Comparison of ENCODE assay signal across 23 cellular contexts in the genomic region with DNA sequence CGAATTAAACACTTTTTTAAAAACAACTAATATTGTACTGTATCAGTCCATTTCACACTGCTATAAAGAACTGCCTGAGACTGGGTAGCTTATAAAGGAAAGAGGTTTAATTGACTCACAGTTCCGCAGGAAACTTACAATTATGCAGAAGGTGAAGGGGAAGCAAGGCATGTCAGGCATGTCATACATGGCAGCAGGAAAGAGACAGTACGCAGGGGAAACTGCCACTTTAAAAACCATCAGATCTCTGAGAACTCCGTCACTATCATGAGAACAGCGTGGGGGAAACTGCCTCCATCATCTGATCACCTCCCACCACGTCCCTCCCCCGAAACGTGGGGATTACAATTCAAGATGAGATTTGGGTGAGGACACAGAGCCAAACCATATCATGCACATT.
DNase-seq lines count a peak whose midpoint lies in the region; TF ChIP-seq lines count a peak whose summit lies in the region.
"Had no signal": no experiment of that assay in that cellular context is flagged by ENCODE, and none has a peak within 500 bp of the region (broad histone marks: within the 10 kb centered on the region; RNA-seq: fewer than 3 reads in every experiment).

No MANE protein-coding gene starts in this region.

- no peaks in the 10 kb centered on the region for H3K79me1 ChIP-seq in neuronal stem cell (ENCODE audit: low read depth, low read length)

- H3K18ac ChIP-seq in neuronal stem cell (ENCODE audit: low read length) = peak overlapping the region; percentile 18

- no peak overlapping the region for H4K91ac ChIP-seq in neuronal stem cell (ENCODE audit: low read depth, low read length, poor library complexity)

- no peaks in the 10 kb centered on the region for H3K79me2 ChIP-seq in Loucy (ENCODE audit: insufficient read depth, low read length)

- no peak overlapping the region for H3K9ac ChIP-seq in BLaER1 treated with 17β-estradiol and CSF1 and Interleukin-3, amounts not matched to agents 10 nM and 100 nM
- H3K9ac ChIP-seq in Loucy (ENCODE audit: low read depth, low read length, poor library complexity, severe bottlenecking) (peak overlapping the region; percentile 49), neuronal stem cell (ENCODE audit: low read depth, low read length, poor library complexity) (no peak overlapping the region)

- H2BK120ac ChIP-seq in neuronal stem cell (ENCODE audit: low read depth, low read length) = no peak overlapping the region

- H3K27ac ChIP-seq in BLaER1 treated with 17β-estradiol and CSF1 and Interleukin-3, amounts not matched to agents 10 nM and 100 nM = no peak overlapping the region
- no peak overlapping the region for H3K27ac ChIP-seq in neuronal stem cell (replicated peaks; ENCODE audit: low read length)
- H3K27ac ChIP-seq in dorsolateral prefrontal cortex = no peak overlapping the region
- H3K27ac ChIP-seq: colonic mucosa, epithelial cell of prostate, right lobe of liver, SJCRH30, vagina had no signal

- no peak overlapping the region for H3K23ac ChIP-seq in neuronal stem cell (ENCODE audit: low read depth, low read length, poor library complexity)

- no peaks in the 10 kb centered on the region for H3K36me3 ChIP-seq in BLaER1 treated with 17β-estradiol and CSF1 and Interleukin-3, amounts not matched to agents 10 nM and 100 nM
- H3K36me3 ChIP-seq in Loucy (ENCODE audit: insufficient read depth, low read length) (no peaks in the 10 kb centered on the region), neuronal stem cell (replicated peaks in 1 of 2; ENCODE audit: control insufficient read depth in 2 of 2, insufficient read depth in 2 of 2, low read length in 2 of 2) (no peaks in the 10 kb centered on the region)
- H3K36me3 ChIP-seq: colonic mucosa, right lobe of liver, SJCRH30, vagina had no signal

- H2BK15ac ChIP-seq in neuronal stem cell (ENCODE audit: low read length) = no peak overlapping the region

- peaks cover 0 to 13% (median 10%) of the 10 kb centered on the region in 10 experiments; a peak in 14 of 20 replicates for H3K4me1 ChIP-seq in BLaER1 treated with 17β-estradiol and CSF1 and Interleukin-3, amounts not matched to agents 10 nM and 100 nM
- H3K4me1 ChIP-seq in Loucy (ENCODE audit: insufficient read depth, low read length, poor library complexity, severe bottlenecking) = peaks cover 21% of the 10 kb centered on the region
- H3K4me1 ChIP-seq in neuronal stem cell (ENCODE audit: control insufficient read depth in 2 of 2, insufficient read depth in 1 of 2, low read depth in 1 of 2, low read length in 2 of 2) = peaks cover 2 to 12% of the 10 kb centered on the region in 2 donors
- H3K4me1 ChIP-seq: colonic mucosa, vagina had no signal

- no peak overlapping the region for H2BK5ac ChIP-seq in neuronal stem cell (ENCODE audit: low read length)

- intact Hi-C loops in dorsolateral prefrontal cortex (cut with DNase I) = no loop called here

- H3K14ac ChIP-seq in neuronal stem cell (ENCODE audit: low read length) = no peak overlapping the region

- peak overlapping the region; percentile 44 for H2AFZ ChIP-seq in Loucy (ENCODE audit: low read length)
- H2AFZ ChIP-seq in neuronal stem cell (ENCODE audit: low read length) = no peak overlapping the region

- no peak overlapping the region for H2AK5ac ChIP-seq in neuronal stem cell (ENCODE audit: low read depth, low read length)

- peak overlapping the region; percentile 7 to 58 (median 34); a peak in 17 of 22 replicates for H3K4me2 ChIP-seq in BLaER1 treated with 17β-estradiol and CSF1 and Interleukin-3, amounts not matched to agents 10 nM and 100 nM
- peak overlapping the region; percentile 60 for H3K4me2 ChIP-seq in Loucy (ENCODE audit: low read depth, low read length, poor library complexity, severe bottlenecking)
- H3K4me2 ChIP-seq in neuronal stem cell (ENCODE audit: insufficient read depth, low read length, poor library complexity, severe bottlenecking) = no peak overlapping the region

- TF ChIP-seq CTCF in Loucy (conservative IDR thresholded peaks at IDR 0.05; ENCODE audit: low read length) = no peak
- TF ChIP-seq CTCF in dorsolateral prefrontal cortex (IDR thresholded peaks at IDR 0.05 in 54 of 56, conservative IDR thresholded peaks at IDR 0.05 in 2 of 56; ENCODE audit: low read depth in 1 of 56, partially characterized antibody in 56 of 56) = no peak

- H2BK12ac ChIP-seq in neuronal stem cell (ENCODE audit: low read length) = no peak overlapping the region

- no peaks in the 10 kb centered on the region for H4K20me1 ChIP-seq in BLaER1 treated with 17β-estradiol and CSF1 and Interleukin-3, amounts not matched to agents 10 nM and 100 nM
- no peaks in the 10 kb centered on the region for H4K20me1 ChIP-seq in Loucy (ENCODE audit: insufficient read depth, low read length, poor library complexity, severe bottlenecking)

- H3F3A ChIP-seq in Loucy (ENCODE audit: low read depth) = no peaks in the 10 kb centered on the region

- no peaks in the 10 kb centered on the region for H3K9me3 ChIP-seq in BLaER1 treated with 17β-estradiol and CSF1 and Interleukin-3, amounts not matched to agents 10 nM and 100 nM (replicated peaks in 1 of 11)
- H3K9me3 ChIP-seq in Loucy (ENCODE audit: insufficient read depth, low read depth, low read length) (no peaks in the 10 kb centered on the region), neuronal stem cell (replicated peaks in 1 of 2; ENCODE audit: control insufficient read depth in 2 of 2, insufficient read depth in 1 of 2, low read depth in 1 of 2, low read length in 2 of 2) (peaks cover 0 to 5% of the 10 kb centered on the region in 2 donors)
- H3K9me3 ChIP-seq: colonic mucosa, right lobe of liver, SJCRH30, vagina had no signal

- no peaks in the 10 kb centered on the region for H3K27me3 ChIP-seq in BLaER1 treated with 17β-estradiol and CSF1 and Interleukin-3, amounts not matched to agents 10 nM and 100 nM
- H3K27me3 ChIP-seq in Loucy (ENCODE audit: insufficient read depth, low read length, poor library complexity, severe bottlenecking) = no peaks in the 10 kb centered on the region
- no peaks in the 10 kb centered on the region for H3K27me3 ChIP-seq in neuronal stem cell (ENCODE audit: control insufficient read depth in 3 of 3, insufficient read depth in 3 of 3, low read depth in 1 of 3, low read length in 3 of 3)
- no peaks in the 10 kb centered on the region for H3K27me3 ChIP-seq in dorsolateral prefrontal cortex
- H3K27me3 ChIP-seq: colonic mucosa, right lobe of liver, SJCRH30, vagina had no signal

- H3K4me3 ChIP-seq in BLaER1 treated with 17β-estradiol and CSF1 and Interleukin-3, amounts not matched to agents 10 nM and 100 nM = no peak overlapping the region
- H3K4me3 ChIP-seq in Loucy (ENCODE audit: low read length, poor library complexity, severe bottlenecking) (peak overlapping the region; percentile 54), neuronal stem cell (ENCODE audit: low read length in 2 of 2) (no peak overlapping the region), dorsolateral prefrontal cortex (peak overlapping the region in 2 of 59 donors; percentile 7 to 13)
- H3K4me3 ChIP-seq: colonic mucosa, right lobe of liver, SJCRH30, vagina had no signal

- no peaks in the 10 kb centered on the region for H3K9me2 ChIP-seq in Loucy (replicated peaks; ENCODE audit: low read depth, low read length)

- H3K4ac ChIP-seq in neuronal stem cell (ENCODE audit: low read length) = no peak overlapping the region

- no peak overlapping the region for H4K8ac ChIP-seq in neuronal stem cell (ENCODE audit: low read depth, low read length)

- WGBS in neuronal stem cell (ENCODE audit: extremely low coverage in 2 of 2, insufficient read length in 2 of 2, insufficient replicate concordance in 1 of 2), 2 donors = no CpG with 5 or more reads among the region's 8 CpGs

- DNase-seq in dermis microvascular lymphatic vessel endothelial cell (ENCODE audit: low read depth in 2 of 2) (peak; percentile 82 to 88), neuronal stem cell (ENCODE audit: low spot score) (no peak), COR-L47 (lab: John Stamatoyannopoulos, UW) (no peak), NCI-H526 (lab: John Stamatoyannopoulos, UW) (no peak), NCI-H1436 treated with DMSO at 0.1 percent for 48 hours (lab: John Stamatoyannopoulos, UW) (no peak), dorsolateral prefrontal cortex (no peak)
- DNase-seq: activated CD4-positive, alpha-beta T cell treated with anti-CD3 and anti-CD28 coated beads for 1 hour; activated CD8-positive, alpha-beta memory T cell treated with anti-CD3 and anti-CD28 coated beads, Interleukin-2, amount 50 U/mL, for 4 hours; activated naive CD4-positive, alpha-beta T cell treated with Interleukin-2 at 50 U/mL for 16 hours; Calu3; colonic mucosa; H9; left cardiac atrium; NCI-H2029 treated with DMSO at 0.1 percent for 48 hours; NCI-H510A treated with DMSO at 0.1 percent for 48 hours; occipital lobe; right lobe of liver; SJCRH30; stimulated activated naive CD8-positive, alpha-beta T cell treated with anti-CD3 and anti-CD28 coated beads, Interleukin-15, amount 100 ng/mL, for 72 hours had no signal

Comparison
In these comparisons a context has a peak if more than half of its experiments do, and no peak if none do; other contexts are left out.
1. DNase-seq: peak in dermis microvascular lymphatic vessel endothelial cell (2 of 2); none in neuronal stem cell (single experiment), COR-L47 (single experiment), NCI-H526 (0 of 2), NCI-H1436 treated with DMSO at 0.1 percent for 48 hours (single experiment) and dorsolateral prefrontal cortex (0 of 10).